Comparison of ENCODE assay signal across 12 cellular contexts in the genomic region with DNA sequence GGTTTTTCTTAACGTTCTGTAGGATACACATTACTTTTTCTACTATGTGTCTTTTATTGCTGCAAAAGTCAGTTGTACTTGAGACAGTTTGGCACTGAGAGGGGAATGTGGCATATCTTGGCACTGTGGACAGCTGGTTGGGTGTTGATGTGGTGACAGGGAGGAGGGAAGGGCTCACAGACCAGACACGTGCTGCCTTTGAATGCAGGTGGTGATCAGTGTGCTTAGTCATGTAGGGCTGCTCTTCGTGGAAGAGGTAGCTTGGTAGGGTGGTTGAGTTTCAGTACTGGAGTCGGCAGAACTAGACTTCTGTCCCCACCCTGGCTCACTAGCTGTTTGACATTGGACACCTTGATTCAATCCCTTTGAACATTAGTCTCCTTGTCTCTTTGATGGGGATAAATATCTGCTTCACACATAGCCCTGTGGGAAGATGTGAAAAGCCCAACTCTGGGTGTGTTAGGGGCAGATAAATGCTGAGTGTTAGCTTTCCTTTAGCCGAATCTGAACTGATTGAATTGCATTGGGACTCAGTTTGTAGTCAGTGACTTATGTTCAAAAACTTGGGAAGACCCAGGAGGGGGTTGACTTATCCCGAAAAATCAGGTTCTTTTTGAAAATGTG.
DNase-seq lines count a peak whose midpoint lies in the region; ATAC-seq and TF ChIP-seq lines count a peak whose summit lies in the region.
"Had no signal": no experiment of that assay in that cellular context is flagged by ENCODE, and none has a peak within 500 bp of the region (broad histone marks: within the 10 kb centered on the region; RNA-seq: fewer than 3 reads in every experiment).

No MANE protein-coding gene starts in this region.

- H3K27me3 ChIP-seq in Loucy (ENCODE audit: insufficient read depth, low read length, poor library complexity, severe bottlenecking) = no peaks in the 10 kb centered on the region
- H3K27me3 ChIP-seq in thyroid gland = no peaks in the 10 kb centered on the region

- TF ChIP-seq CTCF in Loucy (conservative IDR thresholded peaks at IDR 0.05; ENCODE audit: low read length) (no peak), thyroid gland (IDR thresholded peaks at IDR 0.05) (no peak)

- no peak overlapping the region for H3K9ac ChIP-seq in Loucy (ENCODE audit: low read depth, low read length, poor library complexity, severe bottlenecking)

- WGBS in thyroid gland, 2 donors = 57 to 58% methylated on average over 6 of the region's 6 CpGs

- H3K4me1 ChIP-seq in Loucy (ENCODE audit: insufficient read depth, low read length, poor library complexity, severe bottlenecking) = peaks cover 37% of the 10 kb centered on the region
- peaks cover 9 to 14% of the 10 kb centered on the region in 2 donors for H3K4me1 ChIP-seq in thyroid gland

- ATAC-seq in esophagus mucosa (peak; percentile 74), sciatic nerve (no peak)
- ATAC-seq: stimulated activated naive B cell treated with anti-CD40 and anti-IgM and Interleukin-4, amounts not matched to agents 10 μg/mL and 1 μg/mL and 100 μg/mL, for 72 hours had no signal

- no peaks in the 10 kb centered on the region for H3F3A ChIP-seq in Loucy (ENCODE audit: low read depth)

- TF ChIP-seq POLR2A in thyroid gland (IDR thresholded peaks at IDR 0.05) = no peak

- H3K4me2 ChIP-seq in Loucy (ENCODE audit: low read depth, low read length, poor library complexity, severe bottlenecking) = peak overlapping the region; percentile 57

- no peak overlapping the region for H3K27ac ChIP-seq in thyroid gland

- H3K4me3 ChIP-seq in Loucy (ENCODE audit: low read length, poor library complexity, severe bottlenecking) (peak overlapping the region; percentile 13), thyroid gland (replicated peaks in 1 of 3) (no peak overlapping the region)

- DNase-seq in NCI-H526 (lab: John Stamatoyannopoulos, UW) = peak; percentile 8 to 9
- DNase-seq in NCI-H526 treated with DMSO at 0.1 percent for 48 hours (lab: John Stamatoyannopoulos, UW) = no peak
- peak; percentile 49 to 71 for DNase-seq in thyroid gland
- DNase-seq in sciatic nerve (ENCODE audit: low spot score) = no peak
- DNase-seq in stimulated activated CD4-positive, alpha-beta T cell treated with anti-CD3 and anti-CD28 coated beads, Interleukin-4, amount 100 ng/mL, for 24 hours = no peak
- no peak for DNase-seq in GM19238 (ENCODE audit: insufficient read length, low spot score)
- DNase-seq: activated CD8-positive, alpha-beta memory T cell treated with anti-CD3 and anti-CD28 coated beads, Interleukin-2, amount 50 U/mL, for 48 hours; NCI-H187 treated with DMSO at 0.1 percent for 48 hours; stimulated activated CD4-positive, alpha-beta T cell treated with anti-CD3 and anti-CD28 coated beads, Interleukin-12 subunit alpha, Interleukin-12 subunit beta, amount 100 ng/mL, for 4 hours; stimulated activated naive B cell treated with anti-CD40 and anti-IgM and Interleukin-4, amounts not matched to agents 10 μg/mL and 1 μg/mL and 100 μg/mL, for 72 hours had no signal

- H3K36me3 ChIP-seq in Loucy (ENCODE audit: insufficient read depth, low read length) (no peaks in the 10 kb centered on the region), thyroid gland (no peaks in the 10 kb centered on the region)

- H2AFZ ChIP-seq in Loucy (ENCODE audit: low read length) = no peak overlapping the region

- no peaks in the 10 kb centered on the region for H3K79me2 ChIP-seq in Loucy (ENCODE audit: insufficient read depth, low read length)

- no peaks in the 10 kb centered on the region for H3K9me2 ChIP-seq in Loucy (replicated peaks; ENCODE audit: low read depth, low read length)

- intact Hi-C loops in thyroid gland (cut with DNase I) = no loop called here
- intact Hi-C loops in sciatic nerve (cut with DNase I) = no loop called here

- H3K9me3 ChIP-seq in Loucy (ENCODE audit: insufficient read depth, low read depth, low read length) (no peaks in the 10 kb centered on the region), thyroid gland (no peaks in the 10 kb centered on the region)

- no peaks in the 10 kb centered on the region for H4K20me1 ChIP-seq in Loucy (ENCODE audit: insufficient read depth, low read length, poor library complexity, severe bottlenecking)

Comparison
In these comparisons a context has a peak if more than half of its experiments do, and no peak if none do; other contexts are left out.
1. DNase-seq: peak in NCI-H526 (2 of 2) and thyroid gland (2 of 2); none in NCI-H526 treated with DMSO at 0.1 percent for 48 hours (single experiment), sciatic nerve (single experiment), stimulated activated CD4-positive, alpha-beta T cell treated with anti-CD3 and anti-CD28 coated beads, Interleukin-4, amount 100 ng/mL, for 24 hours (single experiment) and GM19238 (single experiment).